1 cellular context compared by ENCODE assay signal in the genomic region with DNA sequence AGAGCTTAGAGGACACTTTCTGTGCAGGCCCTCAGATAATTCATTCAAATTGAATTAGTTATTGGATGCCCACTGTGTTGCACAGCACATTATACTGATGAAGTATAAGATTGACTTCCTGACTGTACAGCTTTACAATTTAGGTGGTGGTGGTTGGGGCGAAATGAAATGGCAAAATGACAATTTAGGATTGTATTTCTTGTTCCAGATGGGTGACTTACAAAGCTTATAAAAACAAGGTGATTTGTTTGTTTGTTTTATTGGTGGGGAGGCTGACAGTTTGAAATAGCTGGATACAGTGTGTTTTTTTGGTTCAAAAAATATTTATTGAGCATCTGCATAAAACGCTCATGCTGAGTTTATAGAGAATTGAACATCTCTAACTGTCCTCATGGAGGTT.
TF ChIP-seq lines count a peak whose summit lies in the region.

No MANE protein-coding gene starts in this region.

TF ChIP-seq in A549, 52 proteins besides CTCF, POLR2A, EP300 and RAD21 (continued from another document):
- no peak for TF ChIP-seq USF2 (IDR thresholded peaks at IDR 0.05)
- TF ChIP-seq, protein P1, sequence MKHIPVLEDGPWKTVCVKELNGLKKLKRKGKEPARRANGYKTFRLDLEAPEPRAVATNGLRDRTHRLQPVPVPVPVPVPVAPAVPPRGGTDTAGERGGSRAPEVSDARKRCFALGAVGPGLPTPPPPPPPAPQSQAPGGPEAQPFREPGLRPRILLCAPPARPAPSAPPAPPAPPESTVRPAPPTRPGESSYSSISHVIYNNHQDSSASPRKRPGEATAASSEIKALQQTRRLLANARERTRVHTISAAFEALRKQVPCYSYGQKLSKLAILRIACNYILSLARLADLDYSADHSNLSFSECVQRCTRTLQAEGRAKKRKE (CRISPR knock-in tag; IDR thresholded peaks at IDR 0.05; ENCODE audit: low read depth), result no peak
- TF ChIP-seq MAFK (IDR thresholded peaks at IDR 0.05; ENCODE audit: partially characterized antibody), result no peak
- TF ChIP-seq, protein P2, sequence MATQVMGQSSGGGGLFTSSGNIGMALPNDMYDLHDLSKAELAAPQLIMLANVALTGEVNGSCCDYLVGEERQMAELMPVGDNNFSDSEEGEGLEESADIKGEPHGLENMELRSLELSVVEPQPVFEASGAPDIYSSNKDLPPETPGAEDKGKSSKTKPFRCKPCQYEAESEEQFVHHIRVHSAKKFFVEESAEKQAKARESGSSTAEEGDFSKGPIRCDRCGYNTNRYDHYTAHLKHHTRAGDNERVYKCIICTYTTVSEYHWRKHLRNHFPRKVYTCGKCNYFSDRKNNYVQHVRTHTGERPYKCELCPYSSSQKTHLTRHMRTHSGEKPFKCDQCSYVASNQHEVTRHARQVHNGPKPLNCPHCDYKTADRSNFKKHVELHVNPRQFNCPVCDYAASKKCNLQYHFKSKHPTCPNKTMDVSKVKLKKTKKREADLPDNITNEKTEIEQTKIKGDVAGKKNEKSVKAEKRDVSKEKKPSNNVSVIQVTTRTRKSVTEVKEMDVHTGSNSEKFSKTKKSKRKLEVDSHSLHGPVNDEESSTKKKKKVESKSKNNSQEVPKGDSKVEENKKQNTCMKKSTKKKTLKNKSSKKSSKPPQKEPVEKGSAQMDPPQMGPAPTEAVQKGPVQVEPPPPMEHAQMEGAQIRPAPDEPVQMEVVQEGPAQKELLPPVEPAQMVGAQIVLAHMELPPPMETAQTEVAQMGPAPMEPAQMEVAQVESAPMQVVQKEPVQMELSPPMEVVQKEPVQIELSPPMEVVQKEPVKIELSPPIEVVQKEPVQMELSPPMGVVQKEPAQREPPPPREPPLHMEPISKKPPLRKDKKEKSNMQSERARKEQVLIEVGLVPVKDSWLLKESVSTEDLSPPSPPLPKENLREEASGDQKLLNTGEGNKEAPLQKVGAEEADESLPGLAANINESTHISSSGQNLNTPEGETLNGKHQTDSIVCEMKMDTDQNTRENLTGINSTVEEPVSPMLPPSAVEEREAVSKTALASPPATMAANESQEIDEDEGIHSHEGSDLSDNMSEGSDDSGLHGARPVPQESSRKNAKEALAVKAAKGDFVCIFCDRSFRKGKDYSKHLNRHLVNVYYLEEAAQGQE (IDR thresholded peaks at IDR 0.05), result no peak
- no peak for TF ChIP-seq ESRRA (IDR thresholded peaks at IDR 0.05; ENCODE audit: borderline replicate concordance, low read length)
- TF ChIP-seq HOXB5 (CRISPR knock-in tag; IDR thresholded peaks at IDR 0.05), result no peak
- no peak for TF ChIP-seq NFE2L2 (conservative IDR thresholded peaks at IDR 0.05; ENCODE audit: low read length)
- no peak for TF ChIP-seq TFCP2L1 (CRISPR knock-in tag; IDR thresholded peaks at IDR 0.05)
- no peak for TF ChIP-seq NPAS2 (CRISPR knock-in tag; IDR thresholded peaks at IDR 0.05; ENCODE audit: borderline replicate concordance)
- TF ChIP-seq FOXS1 (CRISPR knock-in tag; IDR thresholded peaks at IDR 0.05), result no peak
- no peak for TF ChIP-seq E2F6 (IDR thresholded peaks at IDR 0.05; ENCODE audit: borderline replicate concordance, low read depth)
- TF ChIP-seq MAX (IDR thresholded peaks at IDR 0.05), result no peak
- no peak for TF ChIP-seq HOXB13 (CRISPR knock-in tag; IDR thresholded peaks at IDR 0.05; ENCODE audit: low read depth)
- no peak for TF ChIP-seq MYC (IDR thresholded peaks at IDR 0.05; ENCODE audit: borderline replicate concordance, low read length)
TF ChIP-seq in A549: peak in this region for 0.
